Comparison of ENCODE assay signal across 8 cellular contexts in the genomic region with DNA sequence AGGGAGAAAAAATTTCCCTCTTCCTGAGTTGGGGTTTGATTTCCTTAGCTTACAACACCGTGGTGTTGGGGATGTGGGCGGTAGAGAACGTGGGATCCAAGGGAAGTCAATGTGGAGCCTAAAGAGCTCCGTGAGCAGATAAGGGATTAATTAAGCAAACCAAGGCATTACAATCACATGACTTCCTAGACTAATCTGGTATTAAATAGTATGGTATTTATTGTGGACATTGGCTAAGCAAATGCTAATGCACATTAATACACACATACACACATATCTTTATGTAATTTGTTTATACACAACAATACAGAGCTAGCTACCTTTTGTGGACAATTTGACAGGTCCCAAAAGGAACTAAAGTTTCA. TPM values are rescaled to one million over a fixed set of nuclear protein-coding genes. Genes with fewer than 3 reads are reported as not detected.
DNase-seq lines count a peak whose midpoint lies in the region; ATAC-seq and TF ChIP-seq lines count a peak whose summit lies in the region.

No MANE protein-coding gene starts in this region.

- ATAC-seq in GM23338 (no peak), GM21526 (IDR thresholded peaks at IDR 0.05; ENCODE audit: low FRiP score, unreplicated experiment) (no peak)

- H2AFZ ChIP-seq in GM23338: no peak overlapping the region
- H2AFZ ChIP-seq in SU-DHL-6 (ENCODE audit: low read depth, low read length, severe bottlenecking): peak overlapping the region; percentile 38

- peak overlapping the region; percentile 99 for H3K27ac Mint-ChIP-seq in GM23338

- H3K4me3 Mint-ChIP-seq in GM23338: peak overlapping the region; percentile 93

- H4K20me1 ChIP-seq in GM23338 (replicated peaks; ENCODE audit: insufficient read depth): peaks cover 3% of the 10 kb centered on the region; the same call in 1 of the 2 replicates
- no peaks in the 10 kb centered on the region for H4K20me1 ChIP-seq in SU-DHL-6 (ENCODE audit: low read depth, low read length)

- peaks cover 34% of the 10 kb centered on the region for H3K4me1 Mint-ChIP-seq in GM23338

- H3K9me3 Mint-ChIP-seq in GM23338: peaks cover 3% of the 10 kb centered on the region; the same call in 1 of the 3 replicates

- peaks cover 20% of the 10 kb centered on the region; the same call in 1 of the 2 replicates for H3F3A ChIP-seq in GM23338 (replicated peaks; ENCODE audit: low read depth)
- peaks cover 6% of the 10 kb centered on the region for H3F3A ChIP-seq in SU-DHL-6 (ENCODE audit: insufficient read depth)

- DNase-seq in GM23338 (ENCODE audit: low spot score): no peak
- no peak for DNase-seq in fibroblast of pulmonary artery (ENCODE audit: low read depth)
- DNase-seq in DMS53 treated with DMSO at 0.1 percent for 48 hours (lab: John Stamatoyannopoulos, UW; ENCODE audit: unreplicated experiment): no peak
- DNase-seq in SW 1271 (lab: John Stamatoyannopoulos, UW): no peak
- no peak for DNase-seq in NCI-H2171 treated with DMSO at 0.1 percent for 48 hours (lab: John Stamatoyannopoulos, UW)

- peaks cover 20% of the 10 kb centered on the region for H3K36me3 Mint-ChIP-seq in GM23338 (ENCODE audit: low read depth)

- H3K4me2 ChIP-seq in GM23338: peak overlapping the region; percentile 90
- H3K4me2 ChIP-seq in SU-DHL-6 (ENCODE audit: low read depth, low read length, poor library complexity, severe bottlenecking): peak overlapping the region; percentile 99
- H3K4me2 ChIP-seq in skeletal muscle satellite cell (ENCODE audit: low read length): peak overlapping the region; percentile 85

- TF ChIP-seq CTCF in GM23338 (conservative IDR thresholded peaks at IDR 0.05; ENCODE audit: low read depth in 2 of 2) (no peak), SU-DHL-6 (IDR thresholded peaks at IDR 0.05; ENCODE audit: insufficient read depth, low read length, poor library complexity, severe bottlenecking) (no peak), fibroblast of pulmonary artery (IDR thresholded peaks at IDR 0.05; ENCODE audit: low read length, missing control alignments) (no peak)

- H3K4me3 ChIP-seq in GM23338 (peak overlapping the region; percentile 74), SU-DHL-6 (ENCODE audit: insufficient read depth, low read length, poor library complexity, severe bottlenecking) (peak overlapping the region; percentile 88), fibroblast of pulmonary artery (replicated peaks; ENCODE audit: low read depth, low read length) (peak overlapping the region; percentile 92), skeletal muscle satellite cell (ENCODE audit: low read length) (peak overlapping the region; percentile 79)

- peaks cover 5% of the 10 kb centered on the region for H3K27me3 Mint-ChIP-seq in GM23338 (ENCODE audit: insufficient read depth, low read depth, poor library complexity)

- H3K27me3 ChIP-seq in GM23338 (ENCODE audit: insufficient read depth) (no peaks in the 10 kb centered on the region), SU-DHL-6 (ENCODE audit: low read length) (no peaks in the 10 kb centered on the region), skeletal muscle satellite cell (ENCODE audit: control insufficient read depth, insufficient read depth, low read length) (no peaks in the 10 kb centered on the region)

- H3K9me2 ChIP-seq in GM23338 (ENCODE audit: insufficient read depth) (no peaks in the 10 kb centered on the region), SU-DHL-6 (replicated peaks; ENCODE audit: insufficient read depth, low read length) (no peaks in the 10 kb centered on the region)

- no peaks in the 10 kb centered on the region for H3K9me3 ChIP-seq in SU-DHL-6 (ENCODE audit: insufficient read depth, low read length)
- H3K9me3 ChIP-seq in skeletal muscle satellite cell (replicated peaks; ENCODE audit: low read length): no peaks in the 10 kb centered on the region

- H3K79me2 ChIP-seq in GM23338 (replicated peaks; ENCODE audit: insufficient read depth) (peaks cover 37% of the 10 kb centered on the region), SU-DHL-6 (ENCODE audit: insufficient read depth, low read length) (peaks cover 34% of the 10 kb centered on the region)

- peak overlapping the region; percentile 98 for H3K27ac ChIP-seq in GM23338 (ENCODE audit: low read depth)
- peak overlapping the region; percentile 64 for H3K27ac ChIP-seq in SU-DHL-6 (ENCODE audit: low read depth, low read length)

- H3K36me3 ChIP-seq in GM23338 (ENCODE audit: insufficient read depth): 0 out of 2 replicates have a peak, but pooled peaks cover 2% of the 10 kb centered on the region
- H3K36me3 ChIP-seq in SU-DHL-6 (ENCODE audit: low read length): no peaks in the 10 kb centered on the region
- no peaks in the 10 kb centered on the region for H3K36me3 ChIP-seq in skeletal muscle satellite cell (ENCODE audit: insufficient read depth, low read length)

- H3K4me1 ChIP-seq in GM23338 (ENCODE audit: insufficient read depth): peaks cover 30% of the 10 kb centered on the region
- H3K4me1 ChIP-seq in skeletal muscle satellite cell (ENCODE audit: control insufficient read depth, insufficient read depth, low read length): peaks cover 26% of the 10 kb centered on the region

- H3K9ac ChIP-seq in SU-DHL-6 (ENCODE audit: low read length) (peak overlapping the region; percentile 85), skeletal muscle satellite cell (ENCODE audit: low read depth, low read length) (peak overlapping the region; percentile 88)

TF ChIP-seq in GM23338, 12 proteins besides CTCF, POLR2A, EP300 and RAD21 (continues in another document):
- no peak for TF ChIP-seq STAT1 (IDR thresholded peaks at IDR 0.05; ENCODE audit: unreplicated experiment)
- TF ChIP-seq EZH2 (IDR thresholded peaks at IDR 0.05; ENCODE audit: low read depth, unreplicated experiment): no peak

RNA-seq across cellular contexts. Expression of a gene that starts 0.8 kb away (rescaled TPM):
- 68.2 and 77.1 TPM in 2 replicates for total RNA-seq in GM23338 (2014; rRNA removed; shearing (Covaris generic))
- 14.8 and 15.3 TPM in 2 replicates for polyA plus RNA-seq in GM23338 (2016; fragmentation: Nextera tagmentation; extraction: Ambion mirVana)
- total RNA-seq in skeletal muscle satellite cell (2012; rRNA removed): 55.0 and 59.4 TPM in 2 replicates

RNA-seq across cellular contexts. Expression of a gene that starts 1.6 kb away (rescaled TPM):
- total RNA-seq in GM23338 (2014; rRNA removed; shearing (Covaris generic)): 25.5 and 31.6 TPM in 2 replicates
- 24.9 and 27.8 TPM in 2 replicates for polyA plus RNA-seq in GM23338 (2016; fragmentation: Nextera tagmentation; extraction: Ambion mirVana)
- total RNA-seq in skeletal muscle satellite cell (2012; rRNA removed): 25.3 and 29.7 TPM in 2 replicates

RNA-seq across cellular contexts. Expression of a gene that starts 7.3 kb away (rescaled TPM):
- 0.59 and 4.5 TPM in 2 replicates for total RNA-seq in GM23338 (2014; rRNA removed; shearing (Covaris generic))
- 0.29 and 0.63 TPM in 2 replicates for polyA plus RNA-seq in GM23338 (2016; fragmentation: Nextera tagmentation; extraction: Ambion mirVana)
- not detected in 2 replicates for total RNA-seq in skeletal muscle satellite cell (2012; rRNA removed)

RNA-seq across cellular contexts. Expression of a gene that starts 33.2 kb away (rescaled TPM):
- 40.4 and 44.5 TPM in 2 replicates for total RNA-seq in GM23338 (2014; rRNA removed; shearing (Covaris generic))
- polyA plus RNA-seq in GM23338 (2016; fragmentation: Nextera tagmentation; extraction: Ambion mirVana): 52.1 and 68.3 TPM in 2 replicates
- total RNA-seq in skeletal muscle satellite cell (2012; rRNA removed): 24.9 and 27.1 TPM in 2 replicates

RNA-seq across cellular contexts. Expression of a gene that starts 35.7 kb away (rescaled TPM):
- 25.2 and 25.6 TPM in 2 replicates for total RNA-seq in GM23338 (2014; rRNA removed; shearing (Covaris generic))
- 16.2 and 20.3 TPM in 2 replicates for polyA plus RNA-seq in GM23338 (2016; fragmentation: Nextera tagmentation; extraction: Ambion mirVana)
- total RNA-seq in skeletal muscle satellite cell (2012; rRNA removed): 18.5 and 21.4 TPM in 2 replicates
